ENCODE assay signal across 8 cellular contexts in genomic region chr10:107409517-107409916, GRCh38.
DNase-seq lines count a peak whose midpoint lies in the region; ATAC-seq and TF ChIP-seq lines count a peak whose summit lies in the region.

No MANE protein-coding gene starts in this region.

- H3K27ac ChIP-seq in WERI-Rb-1, result no peak overlapping the region

- H3K4me3 ChIP-seq in WERI-Rb-1 (ENCODE audit: low read depth, low read length), result no peak overlapping the region

- H3K9me3 ChIP-seq in WERI-Rb-1 (ENCODE audit: severe bottlenecking), result no peaks in the 10 kb centered on the region

- ATAC-seq in HG02840 (IDR thresholded peaks at IDR 0.05; ENCODE audit: low FRiP score, unreplicated experiment) (peak; percentile 69), GM21526 (IDR thresholded peaks at IDR 0.05; ENCODE audit: low FRiP score, unreplicated experiment) (no peak)

- DNase-seq in WERI-Rb-1 (peak; percentile 22), midbrain (lab: John Stamatoyannopoulos, UW) (peak; percentile 9), dermis blood vessel endothelial cell (no peak), cortex of kidney (lab: John Stamatoyannopoulos, UW) (no peak)
- DNase-seq in stimulated activated naive CD4-positive, alpha-beta T cell (lab: John Stamatoyannopoulos, UW), result no peak

- H3K36me3 ChIP-seq in WERI-Rb-1, result no peaks in the 10 kb centered on the region

- no peaks in the 10 kb centered on the region for H3K27me3 ChIP-seq in WERI-Rb-1 (ENCODE audit: insufficient read depth, low read depth, severe bottlenecking)

- TF ChIP-seq CTCF in GM12872 (IDR thresholded peaks at IDR 0.05; ENCODE audit: insufficient read depth, low read depth, low read length), result peak; percentile 56
- TF ChIP-seq CTCF in WERI-Rb-1 (IDR thresholded peaks at IDR 0.05; ENCODE audit: low read depth, low read length), result peak; percentile 40; the same call in 1 of the 2 replicates

Comparison
In these comparisons a context has a peak if more than half of its experiments do, and no peak if none do; other contexts are left out.
1. DNase-seq: peak in WERI-Rb-1 (single experiment) and midbrain (single experiment); none in stimulated activated naive CD4-positive, alpha-beta T cell (0 of 6), dermis blood vessel endothelial cell (single experiment) and cortex of kidney (single experiment).